In the genomic region with DNA sequence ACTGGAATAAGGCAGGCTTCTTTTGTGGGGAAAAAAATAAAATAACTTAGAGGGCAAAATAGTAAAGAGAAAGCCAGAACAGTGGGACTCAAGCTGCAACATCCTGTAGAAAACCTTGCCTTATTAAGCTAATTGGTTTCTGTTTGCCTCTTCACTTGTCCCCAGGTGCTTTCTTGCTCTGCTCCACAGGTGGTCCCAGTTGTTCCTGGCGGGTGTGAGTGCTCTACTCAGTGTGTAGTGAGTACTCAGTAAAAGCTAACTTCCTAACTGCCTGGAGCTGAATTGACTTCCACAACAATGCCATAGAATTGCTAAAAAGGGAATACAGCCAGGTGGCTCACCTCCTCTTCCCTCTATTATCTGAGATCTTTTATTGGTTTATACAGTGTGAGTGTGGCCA, we compare ENCODE assay signal across 1 cellular context.
TF ChIP-seq lines count a peak whose summit lies in the region.

No MANE protein-coding gene starts in this region.

TF ChIP-seq in WTC11, 78 proteins besides CTCF, POLR2A, EP300 and RAD21 (continued from another document and continues in another):
- TF ChIP-seq ZNF121 (CRISPR knock-in tag; IDR thresholded peaks at IDR 0.05) = no peak
- TF ChIP-seq TP53 (CRISPR knock-in tag; IDR thresholded peaks at IDR 0.05) = no peak
- no peak for TF ChIP-seq ZNF317 (CRISPR knock-in tag; IDR thresholded peaks at IDR 0.05; ENCODE audit: borderline replicate concordance, low read depth)
- TF ChIP-seq, protein P1, sequence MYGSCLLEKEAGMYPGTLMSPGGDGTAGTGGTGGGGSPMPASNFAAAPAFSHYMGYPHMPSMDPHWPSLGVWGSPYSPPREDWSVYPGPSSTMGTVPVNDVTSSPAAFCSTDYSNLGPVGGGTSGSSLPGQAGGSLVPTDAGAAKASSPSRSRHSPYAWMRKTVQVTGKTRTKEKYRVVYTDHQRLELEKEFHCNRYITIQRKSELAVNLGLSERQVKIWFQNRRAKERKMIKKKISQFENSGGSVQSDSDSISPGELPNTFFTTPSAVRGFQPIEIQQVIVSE (CRISPR knock-in tag; IDR thresholded peaks at IDR 0.05; ENCODE audit: borderline replicate concordance) = no peak
- TF ChIP-seq, protein P2, sequence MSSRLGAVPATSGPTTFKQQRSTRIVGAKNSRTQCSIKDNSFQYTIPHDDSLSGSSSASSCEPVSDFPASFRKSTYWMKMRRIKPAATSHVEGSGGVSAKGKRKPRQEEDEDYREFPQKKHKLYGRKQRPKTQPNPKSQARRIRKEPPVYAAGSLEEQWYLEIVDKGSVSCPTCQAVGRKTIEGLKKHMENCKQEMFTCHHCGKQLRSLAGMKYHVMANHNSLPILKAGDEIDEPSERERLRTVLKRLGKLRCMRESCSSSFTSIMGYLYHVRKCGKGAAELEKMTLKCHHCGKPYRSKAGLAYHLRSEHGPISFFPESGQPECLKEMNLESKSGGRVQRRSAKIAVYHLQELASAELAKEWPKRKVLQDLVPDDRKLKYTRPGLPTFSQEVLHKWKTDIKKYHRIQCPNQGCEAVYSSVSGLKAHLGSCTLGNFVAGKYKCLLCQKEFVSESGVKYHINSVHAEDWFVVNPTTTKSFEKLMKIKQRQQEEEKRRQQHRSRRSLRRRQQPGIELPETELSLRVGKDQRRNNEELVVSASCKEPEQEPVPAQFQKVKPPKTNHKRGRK (CRISPR knock-in tag; IDR thresholded peaks at IDR 0.05; ENCODE audit: borderline replicate concordance) = no peak
- TF ChIP-seq ZNF396 (CRISPR knock-in tag; IDR thresholded peaks at IDR 0.05; ENCODE audit: borderline replicate concordance) = no peak
- TF ChIP-seq NFATC4 (CRISPR knock-in tag; IDR thresholded peaks at IDR 0.05) = peak; percentile 87
- TF ChIP-seq, protein P3, sequence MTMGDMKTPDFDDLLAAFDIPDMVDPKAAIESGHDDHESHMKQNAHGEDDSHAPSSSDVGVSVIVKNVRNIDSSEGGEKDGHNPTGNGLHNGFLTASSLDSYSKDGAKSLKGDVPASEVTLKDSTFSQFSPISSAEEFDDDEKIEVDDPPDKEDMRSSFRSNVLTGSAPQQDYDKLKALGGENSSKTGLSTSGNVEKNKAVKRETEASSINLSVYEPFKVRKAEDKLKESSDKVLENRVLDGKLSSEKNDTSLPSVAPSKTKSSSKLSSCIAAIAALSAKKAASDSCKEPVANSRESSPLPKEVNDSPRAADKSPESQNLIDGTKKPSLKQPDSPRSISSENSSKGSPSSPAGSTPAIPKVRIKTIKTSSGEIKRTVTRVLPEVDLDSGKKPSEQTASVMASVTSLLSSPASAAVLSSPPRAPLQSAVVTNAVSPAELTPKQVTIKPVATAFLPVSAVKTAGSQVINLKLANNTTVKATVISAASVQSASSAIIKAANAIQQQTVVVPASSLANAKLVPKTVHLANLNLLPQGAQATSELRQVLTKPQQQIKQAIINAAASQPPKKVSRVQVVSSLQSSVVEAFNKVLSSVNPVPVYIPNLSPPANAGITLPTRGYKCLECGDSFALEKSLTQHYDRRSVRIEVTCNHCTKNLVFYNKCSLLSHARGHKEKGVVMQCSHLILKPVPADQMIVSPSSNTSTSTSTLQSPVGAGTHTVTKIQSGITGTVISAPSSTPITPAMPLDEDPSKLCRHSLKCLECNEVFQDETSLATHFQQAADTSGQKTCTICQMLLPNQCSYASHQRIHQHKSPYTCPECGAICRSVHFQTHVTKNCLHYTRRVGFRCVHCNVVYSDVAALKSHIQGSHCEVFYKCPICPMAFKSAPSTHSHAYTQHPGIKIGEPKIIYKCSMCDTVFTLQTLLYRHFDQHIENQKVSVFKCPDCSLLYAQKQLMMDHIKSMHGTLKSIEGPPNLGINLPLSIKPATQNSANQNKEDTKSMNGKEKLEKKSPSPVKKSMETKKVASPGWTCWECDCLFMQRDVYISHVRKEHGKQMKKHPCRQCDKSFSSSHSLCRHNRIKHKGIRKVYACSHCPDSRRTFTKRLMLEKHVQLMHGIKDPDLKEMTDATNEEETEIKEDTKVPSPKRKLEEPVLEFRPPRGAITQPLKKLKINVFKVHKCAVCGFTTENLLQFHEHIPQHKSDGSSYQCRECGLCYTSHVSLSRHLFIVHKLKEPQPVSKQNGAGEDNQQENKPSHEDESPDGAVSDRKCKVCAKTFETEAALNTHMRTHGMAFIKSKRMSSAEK (CRISPR knock-in tag; IDR thresholded peaks at IDR 0.05; ENCODE audit: borderline replicate concordance) = peak; percentile 88; the same call in 1 of the 2 replicates
- TF ChIP-seq, protein P4, sequence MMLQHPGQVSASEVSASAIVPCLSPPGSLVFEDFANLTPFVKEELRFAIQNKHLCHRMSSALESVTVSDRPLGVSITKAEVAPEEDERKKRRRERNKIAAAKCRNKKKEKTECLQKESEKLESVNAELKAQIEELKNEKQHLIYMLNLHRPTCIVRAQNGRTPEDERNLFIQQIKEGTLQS (CRISPR knock-in tag; conservative IDR thresholded peaks at IDR 0.05) = no peak
- no peak for TF ChIP-seq GTF2I (CRISPR knock-in tag; conservative IDR thresholded peaks at IDR 0.05)
- TF ChIP-seq RELA (CRISPR knock-in tag; IDR thresholded peaks at IDR 0.05; ENCODE audit: borderline replicate concordance) = no peak
- TF ChIP-seq JAZF1 (CRISPR knock-in tag; IDR thresholded peaks at IDR 0.05) = no peak
- TF ChIP-seq, protein P5, sequence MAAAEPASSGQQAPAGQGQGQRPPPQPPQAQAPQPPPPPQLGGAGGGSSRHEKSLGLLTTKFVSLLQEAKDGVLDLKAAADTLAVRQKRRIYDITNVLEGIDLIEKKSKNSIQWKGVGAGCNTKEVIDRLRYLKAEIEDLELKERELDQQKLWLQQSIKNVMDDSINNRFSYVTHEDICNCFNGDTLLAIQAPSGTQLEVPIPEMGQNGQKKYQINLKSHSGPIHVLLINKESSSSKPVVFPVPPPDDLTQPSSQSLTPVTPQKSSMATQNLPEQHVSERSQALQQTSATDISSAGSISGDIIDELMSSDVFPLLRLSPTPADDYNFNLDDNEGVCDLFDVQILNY (CRISPR knock-in tag; IDR thresholded peaks at IDR 0.05) = no peak
- TF ChIP-seq FOXP1 (CRISPR knock-in tag; IDR thresholded peaks at IDR 0.05; ENCODE audit: borderline replicate concordance) = no peak; the same call in 1 of the 2 replicates
- TF ChIP-seq, protein P6, sequence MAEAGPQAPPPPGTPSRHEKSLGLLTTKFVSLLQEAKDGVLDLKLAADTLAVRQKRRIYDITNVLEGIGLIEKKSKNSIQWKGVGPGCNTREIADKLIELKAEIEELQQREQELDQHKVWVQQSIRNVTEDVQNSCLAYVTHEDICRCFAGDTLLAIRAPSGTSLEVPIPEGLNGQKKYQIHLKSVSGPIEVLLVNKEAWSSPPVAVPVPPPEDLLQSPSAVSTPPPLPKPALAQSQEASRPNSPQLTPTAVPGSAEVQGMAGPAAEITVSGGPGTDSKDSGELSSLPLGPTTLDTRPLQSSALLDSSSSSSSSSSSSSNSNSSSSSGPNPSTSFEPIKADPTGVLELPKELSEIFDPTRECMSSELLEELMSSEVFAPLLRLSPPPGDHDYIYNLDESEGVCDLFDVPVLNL (CRISPR knock-in tag; IDR thresholded peaks at IDR 0.05; ENCODE audit: borderline replicate concordance, low read depth) = no peak
- TF ChIP-seq ETV6 (CRISPR knock-in tag; IDR thresholded peaks at IDR 0.05) = peak; percentile 71; the same call in 1 of the 2 replicates
- TF ChIP-seq, protein P7, sequence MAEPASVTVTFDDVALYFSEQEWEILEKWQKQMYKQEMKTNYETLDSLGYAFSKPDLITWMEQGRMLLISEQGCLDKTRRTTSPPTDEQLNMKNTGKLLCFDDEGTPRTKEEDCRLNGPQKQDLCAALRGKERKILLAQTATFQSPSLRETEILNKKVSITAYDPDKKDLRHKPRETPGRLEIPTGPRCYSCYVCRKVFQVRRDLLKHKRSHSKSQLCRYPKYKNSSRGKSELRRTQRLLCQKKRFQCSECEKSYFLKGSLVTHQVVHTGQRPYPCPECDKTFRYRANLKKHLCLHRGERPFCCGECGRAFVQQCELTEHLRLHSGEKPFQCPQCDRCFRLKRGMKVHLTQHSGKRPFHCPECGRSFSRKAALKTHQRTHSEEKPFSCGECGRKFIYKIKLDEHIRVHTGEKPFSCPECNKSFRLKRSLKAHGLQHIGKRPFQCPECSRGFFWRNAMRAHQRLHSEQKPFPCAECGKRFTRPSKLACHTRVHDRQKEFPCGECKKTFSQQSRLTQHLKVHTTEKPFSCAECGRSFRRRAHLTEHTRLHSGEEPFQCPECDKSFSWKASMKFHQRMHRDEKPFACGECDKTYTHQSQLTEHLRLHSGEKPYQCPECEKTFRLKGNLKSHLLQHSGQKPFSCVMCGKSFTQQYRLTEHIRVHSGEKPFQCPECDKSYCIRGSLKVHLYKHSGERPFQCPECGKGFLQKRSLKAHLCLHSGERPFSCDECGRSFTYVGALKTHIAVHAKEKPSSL (CRISPR knock-in tag; conservative IDR thresholded peaks at IDR 0.05) = peak; percentile 95
- TF ChIP-seq, protein P8, sequence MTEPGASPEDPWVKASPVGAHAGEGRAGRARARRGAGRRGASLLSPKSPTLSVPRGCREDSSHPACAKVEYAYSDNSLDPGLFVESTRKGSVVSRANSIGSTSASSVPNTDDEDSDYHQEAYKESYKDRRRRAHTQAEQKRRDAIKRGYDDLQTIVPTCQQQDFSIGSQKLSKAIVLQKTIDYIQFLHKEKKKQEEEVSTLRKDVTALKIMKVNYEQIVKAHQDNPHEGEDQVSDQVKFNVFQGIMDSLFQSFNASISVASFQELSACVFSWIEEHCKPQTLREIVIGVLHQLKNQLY (CRISPR knock-in tag; IDR thresholded peaks at IDR 0.05) = no peak
- TF ChIP-seq FOXK1 (CRISPR knock-in tag; IDR thresholded peaks at IDR 0.05) = peak; percentile 80; the same call in 1 of the 2 replicates
- TF ChIP-seq, protein P9, sequence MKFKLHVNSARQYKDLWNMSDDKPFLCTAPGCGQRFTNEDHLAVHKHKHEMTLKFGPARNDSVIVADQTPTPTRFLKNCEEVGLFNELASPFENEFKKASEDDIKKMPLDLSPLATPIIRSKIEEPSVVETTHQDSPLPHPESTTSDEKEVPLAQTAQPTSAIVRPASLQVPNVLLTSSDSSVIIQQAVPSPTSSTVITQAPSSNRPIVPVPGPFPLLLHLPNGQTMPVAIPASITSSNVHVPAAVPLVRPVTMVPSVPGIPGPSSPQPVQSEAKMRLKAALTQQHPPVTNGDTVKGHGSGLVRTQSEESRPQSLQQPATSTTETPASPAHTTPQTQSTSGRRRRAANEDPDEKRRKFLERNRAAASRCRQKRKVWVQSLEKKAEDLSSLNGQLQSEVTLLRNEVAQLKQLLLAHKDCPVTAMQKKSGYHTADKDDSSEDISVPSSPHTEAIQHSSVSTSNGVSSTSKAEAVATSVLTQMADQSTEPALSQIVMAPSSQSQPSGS (CRISPR knock-in tag; IDR thresholded peaks at IDR 0.05; ENCODE audit: borderline replicate concordance, low read depth) = no peak
- no peak for TF ChIP-seq JUN (CRISPR knock-in tag; IDR thresholded peaks at IDR 0.05)
- TF ChIP-seq, protein P10, sequence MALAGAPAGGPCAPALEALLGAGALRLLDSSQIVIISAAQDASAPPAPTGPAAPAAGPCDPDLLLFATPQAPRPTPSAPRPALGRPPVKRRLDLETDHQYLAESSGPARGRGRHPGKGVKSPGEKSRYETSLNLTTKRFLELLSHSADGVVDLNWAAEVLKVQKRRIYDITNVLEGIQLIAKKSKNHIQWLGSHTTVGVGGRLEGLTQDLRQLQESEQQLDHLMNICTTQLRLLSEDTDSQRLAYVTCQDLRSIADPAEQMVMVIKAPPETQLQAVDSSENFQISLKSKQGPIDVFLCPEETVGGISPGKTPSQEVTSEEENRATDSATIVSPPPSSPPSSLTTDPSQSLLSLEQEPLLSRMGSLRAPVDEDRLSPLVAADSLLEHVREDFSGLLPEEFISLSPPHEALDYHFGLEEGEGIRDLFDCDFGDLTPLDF (CRISPR knock-in tag; IDR thresholded peaks at IDR 0.05) = no peak
- TF ChIP-seq PRRX2 (CRISPR knock-in tag; IDR thresholded peaks at IDR 0.05) = peak; percentile 85; the same call in 1 of the 2 replicates
- TF ChIP-seq, protein P11, sequence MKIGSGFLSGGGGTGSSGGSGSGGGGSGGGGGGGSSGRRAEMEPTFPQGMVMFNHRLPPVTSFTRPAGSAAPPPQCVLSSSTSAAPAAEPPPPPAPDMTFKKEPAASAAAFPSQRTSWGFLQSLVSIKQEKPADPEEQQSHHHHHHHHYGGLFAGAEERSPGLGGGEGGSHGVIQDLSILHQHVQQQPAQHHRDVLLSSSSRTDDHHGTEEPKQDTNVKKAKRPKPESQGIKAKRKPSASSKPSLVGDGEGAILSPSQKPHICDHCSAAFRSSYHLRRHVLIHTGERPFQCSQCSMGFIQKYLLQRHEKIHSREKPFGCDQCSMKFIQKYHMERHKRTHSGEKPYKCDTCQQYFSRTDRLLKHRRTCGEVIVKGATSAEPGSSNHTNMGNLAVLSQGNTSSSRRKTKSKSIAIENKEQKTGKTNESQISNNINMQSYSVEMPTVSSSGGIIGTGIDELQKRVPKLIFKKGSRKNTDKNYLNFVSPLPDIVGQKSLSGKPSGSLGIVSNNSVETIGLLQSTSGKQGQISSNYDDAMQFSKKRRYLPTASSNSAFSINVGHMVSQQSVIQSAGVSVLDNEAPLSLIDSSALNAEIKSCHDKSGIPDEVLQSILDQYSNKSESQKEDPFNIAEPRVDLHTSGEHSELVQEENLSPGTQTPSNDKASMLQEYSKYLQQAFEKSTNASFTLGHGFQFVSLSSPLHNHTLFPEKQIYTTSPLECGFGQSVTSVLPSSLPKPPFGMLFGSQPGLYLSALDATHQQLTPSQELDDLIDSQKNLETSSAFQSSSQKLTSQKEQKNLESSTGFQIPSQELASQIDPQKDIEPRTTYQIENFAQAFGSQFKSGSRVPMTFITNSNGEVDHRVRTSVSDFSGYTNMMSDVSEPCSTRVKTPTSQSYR (CRISPR knock-in tag; IDR thresholded peaks at IDR 0.05) = no peak
- TF ChIP-seq, protein P12, sequence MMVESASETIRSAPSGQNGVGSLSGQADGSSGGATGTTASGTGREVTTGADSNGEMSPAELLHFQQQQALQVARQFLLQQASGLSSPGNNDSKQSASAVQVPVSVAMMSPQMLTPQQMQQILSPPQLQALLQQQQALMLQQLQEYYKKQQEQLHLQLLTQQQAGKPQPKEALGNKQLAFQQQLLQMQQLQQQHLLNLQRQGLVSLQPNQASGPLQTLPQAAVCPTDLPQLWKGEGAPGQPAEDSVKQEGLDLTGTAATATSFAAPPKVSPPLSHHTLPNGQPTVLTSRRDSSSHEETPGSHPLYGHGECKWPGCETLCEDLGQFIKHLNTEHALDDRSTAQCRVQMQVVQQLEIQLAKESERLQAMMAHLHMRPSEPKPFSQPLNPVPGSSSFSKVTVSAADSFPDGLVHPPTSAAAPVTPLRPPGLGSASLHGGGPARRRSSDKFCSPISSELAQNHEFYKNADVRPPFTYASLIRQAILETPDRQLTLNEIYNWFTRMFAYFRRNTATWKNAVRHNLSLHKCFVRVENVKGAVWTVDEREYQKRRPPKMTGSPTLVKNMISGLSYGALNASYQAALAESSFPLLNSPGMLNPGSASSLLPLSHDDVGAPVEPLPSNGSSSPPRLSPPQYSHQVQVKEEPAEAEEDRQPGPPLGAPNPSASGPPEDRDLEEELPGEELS (CRISPR knock-in tag; IDR thresholded peaks at IDR 0.05) = peak; percentile 98
- TF ChIP-seq SMAD3 (CRISPR knock-in tag; IDR thresholded peaks at IDR 0.05; ENCODE audit: borderline replicate concordance) = no peak
- TF ChIP-seq TCF7 (CRISPR knock-in tag; IDR thresholded peaks at IDR 0.05; ENCODE audit: low read depth) = no peak
- no peak for TF ChIP-seq ZNF138 (CRISPR knock-in tag; conservative IDR thresholded peaks at IDR 0.05)
- TF ChIP-seq, protein P13, sequence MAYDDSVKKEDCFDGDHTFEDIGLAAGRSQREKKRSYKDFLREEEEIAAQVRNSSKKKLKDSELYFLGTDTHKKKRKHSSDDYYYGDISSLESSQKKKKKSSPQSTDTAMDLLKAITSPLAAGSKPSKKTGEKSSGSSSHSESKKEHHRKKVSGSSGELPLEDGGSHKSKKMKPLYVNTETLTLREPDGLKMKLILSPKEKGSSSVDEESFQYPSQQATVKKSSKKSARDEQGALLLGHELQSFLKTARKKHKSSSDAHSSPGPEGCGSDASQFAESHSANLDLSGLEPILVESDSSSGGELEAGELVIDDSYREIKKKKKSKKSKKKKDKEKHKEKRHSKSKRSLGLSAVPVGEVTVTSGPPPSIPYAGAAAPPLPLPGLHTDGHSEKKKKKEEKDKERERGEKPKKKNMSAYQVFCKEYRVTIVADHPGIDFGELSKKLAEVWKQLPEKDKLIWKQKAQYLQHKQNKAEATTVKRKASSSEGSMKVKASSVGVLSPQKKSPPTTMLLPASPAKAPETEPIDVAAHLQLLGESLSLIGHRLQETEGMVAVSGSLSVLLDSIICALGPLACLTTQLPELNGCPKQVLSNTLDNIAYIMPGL (CRISPR knock-in tag; IDR thresholded peaks at IDR 0.05) = no peak
- no peak for TF ChIP-seq ZNF219 (CRISPR knock-in tag; IDR thresholded peaks at IDR 0.05; ENCODE audit: borderline replicate concordance)
